Comparison of ENCODE assay signal across 9 cellular contexts in the genomic region with DNA sequence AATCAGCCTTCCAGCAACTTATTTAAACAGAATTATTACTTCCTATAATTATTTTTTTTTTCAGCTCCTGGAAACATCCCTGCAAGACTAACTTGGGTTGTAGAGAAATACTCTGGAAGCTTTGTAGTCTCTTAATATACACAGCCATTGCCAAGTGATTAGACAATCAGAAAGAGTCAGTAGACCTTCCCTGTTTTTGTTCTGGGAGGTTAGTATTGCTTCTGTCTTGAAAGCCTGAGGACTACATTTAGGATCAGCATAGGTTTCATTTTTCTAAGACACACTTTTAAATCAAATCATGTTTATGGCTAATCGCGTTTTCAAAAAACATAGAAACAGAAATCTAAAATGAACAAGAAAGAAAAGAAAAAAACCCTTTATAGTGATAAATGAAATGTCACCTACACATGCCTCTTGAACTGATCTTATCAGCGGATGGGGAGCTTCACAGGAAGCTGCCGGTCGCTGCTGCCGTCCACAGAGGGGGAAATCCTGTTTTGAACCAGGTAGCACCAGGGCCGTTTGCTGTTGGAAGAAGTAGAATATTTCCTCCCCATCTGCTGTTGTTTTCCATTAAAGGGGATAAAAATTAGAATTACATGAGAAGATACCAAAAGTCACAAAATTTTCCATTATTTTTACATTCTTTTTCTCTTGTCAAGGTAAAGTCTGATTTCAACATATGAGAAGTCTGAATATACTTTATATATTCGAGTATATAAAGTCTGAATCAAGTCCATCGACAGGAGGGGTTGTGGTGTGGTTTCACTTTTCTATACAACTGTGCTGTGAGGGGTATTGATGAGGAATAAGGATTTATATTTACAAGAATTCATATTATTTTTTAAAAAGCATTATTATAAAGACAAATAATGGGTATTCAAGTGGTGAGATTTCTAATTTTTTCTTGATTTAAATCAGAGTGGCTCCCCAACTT.
DNase-seq lines count a peak whose midpoint lies in the region; ATAC-seq and TF ChIP-seq lines count a peak whose summit lies in the region.
"Had no signal": no experiment of that assay in that cellular context is flagged by ENCODE, and none has a peak within 500 bp of the region (broad histone marks: within the 10 kb centered on the region; RNA-seq: fewer than 3 reads in every experiment).

No MANE protein-coding gene starts in this region.

- no peaks in the 10 kb centered on the region for H3K79me1 ChIP-seq in H9 (ENCODE audit: insufficient read depth, low read depth, low read length, poor library complexity, severe bottlenecking)

- no peak overlapping the region for H2AFZ ChIP-seq in H9 (ENCODE audit: low read length)

- H3K9me3 ChIP-seq in effector memory CD4-positive, alpha-beta T cell (ENCODE audit: control insufficient read depth, low read length) = no peaks in the 10 kb centered on the region
- no peaks in the 10 kb centered on the region for H3K9me3 ChIP-seq in H9 (ENCODE audit: control insufficient read depth, low read depth, low read length)

- H3T11ph ChIP-seq in H9 (ENCODE audit: low read length) = no peak overlapping the region

- no peaks in the 10 kb centered on the region for H3K27me3 ChIP-seq in effector memory CD4-positive, alpha-beta T cell (replicated peaks; ENCODE audit: control insufficient read depth, insufficient read depth, low read length, poor library complexity, severe bottlenecking)
- no peaks in the 10 kb centered on the region; the same call in 1 of the 2 replicates for H3K27me3 ChIP-seq in H9 (ENCODE audit: insufficient read depth, low read length)

- no peak overlapping the region for H2BK15ac ChIP-seq in H9 (ENCODE audit: low read depth, low read length)

- no peak overlapping the region for H3K4me3 ChIP-seq in NB4 (ENCODE audit: low read depth, low read length)
- peak overlapping the region; percentile 15 for H3K4me3 ChIP-seq in effector memory CD4-positive, alpha-beta T cell (ENCODE audit: insufficient read depth, low read depth, low read length, poor library complexity, severe bottlenecking)

- TF ChIP-seq CTCF in NB4 (IDR thresholded peaks at IDR 0.05; ENCODE audit: low read depth, low read length) (no peak), H9 (conservative IDR thresholded peaks at IDR 0.05) (no peak)

- no peak overlapping the region for H2BK20ac ChIP-seq in H9 (ENCODE audit: low read depth, low read length, poor library complexity, severe bottlenecking)

- H3K27me3 Mint-ChIP-seq in H9 (ENCODE audit: low read depth) = peaks cover 2% of the 10 kb centered on the region

- peaks cover 14 to 22% of the 10 kb centered on the region in 2 experiments for H3K4me1 Mint-ChIP-seq in H9

- H2BK120ac ChIP-seq in H9 (ENCODE audit: low read depth, low read length, poor library complexity, severe bottlenecking) = no peak overlapping the region

- H2AK5ac ChIP-seq in H9 (ENCODE audit: insufficient read length, low read length) = no peak overlapping the region

- no peak overlapping the region for H3K9ac ChIP-seq in H9 (ENCODE audit: extremely low read depth, insufficient read length, low read length)

- no peak overlapping the region for H3K56ac ChIP-seq in H9 (ENCODE audit: insufficient read length, low read depth, low read length)

- no peaks in the 10 kb centered on the region for H3K36me3 ChIP-seq in effector memory CD4-positive, alpha-beta T cell (ENCODE audit: control insufficient read depth, insufficient read depth, low read length)

- no peak for TF ChIP-seq POLR2A in NB4 (IDR thresholded peaks at IDR 0.05; ENCODE audit: extremely low read depth, insufficient read length)

- no peak overlapping the region for H3K27ac Mint-ChIP-seq in H9

- peaks cover 19% of the 10 kb centered on the region for H3K4me1 ChIP-seq in effector memory CD4-positive, alpha-beta T cell (ENCODE audit: control insufficient read depth, insufficient read depth, low read length, poor library complexity, severe bottlenecking)
- peaks cover 2% of the 10 kb centered on the region; the same call in 1 of the 2 replicates for H3K4me1 ChIP-seq in H9 (ENCODE audit: insufficient read depth, low read length)

- no peak overlapping the region for H3K4me2 ChIP-seq in H9 (ENCODE audit: insufficient read depth, insufficient read length, low read length)

- no peak overlapping the region for H2BK12ac ChIP-seq in H9 (ENCODE audit: insufficient read length, low read depth, low read length)

- ATAC-seq in GM19328 (IDR thresholded peaks at IDR 0.05; ENCODE audit: unreplicated experiment) = no peak

- no peak overlapping the region for H3K18ac ChIP-seq in H9 (ENCODE audit: insufficient read length, low read depth, low read length)

- no peak overlapping the region for H3K4me3 Mint-ChIP-seq in H9

- H3K79me2 ChIP-seq in H9 (ENCODE audit: insufficient read depth, low read length) = no peaks in the 10 kb centered on the region

- H4K8ac ChIP-seq in H9 (replicated peaks; ENCODE audit: insufficient read length, low read depth, low read length) = no peak overlapping the region

- no peak overlapping the region for H3K4ac ChIP-seq in H9 (ENCODE audit: low read depth, low read length)

- peak; percentile 14 for DNase-seq in NB4 (ENCODE audit: low read depth)
- peak; percentile 43 to 50 for DNase-seq in activated CD4-positive, alpha-beta T cell treated with anti-CD3 and anti-CD28 coated beads, Interleukin-2, amount 50 U/mL, for 4 hours
- peak; percentile 52 to 58 (median 58) for DNase-seq in effector memory CD4-positive, alpha-beta T cell
- peak; percentile 19 for DNase-seq in stimulated activated CD8-positive, alpha-beta memory T cell treated with anti-CD3 and anti-CD28 coated beads, Interleukin-12 subunit alpha, Interleukin-12 subunit beta, amount 100 ng/mL, for 24 hours (ENCODE audit: extremely low read depth)
- DNase-seq in SKM-1 treated with dmso at 0.1 percent for 144 hours (lab: John Stamatoyannopoulos, UW; ENCODE audit: unreplicated experiment) = no peak
- no peak for DNase-seq in H9
- no peak for DNase-seq in COLO829 (ENCODE audit: low spot score)
- DNase-seq: foreskin melanocyte had no signal

- H4K20me1 ChIP-seq in H9 (ENCODE audit: control insufficient read depth, insufficient read depth, insufficient read length) = no peaks in the 10 kb centered on the region

- no peak overlapping the region for H3K14ac ChIP-seq in H9 (ENCODE audit: insufficient read depth, low read length)

- no peak overlapping the region for H4K91ac ChIP-seq in H9 (ENCODE audit: insufficient read length, low read depth, low read length)

- WGBS in H9 (ENCODE audit: extremely low coverage, insufficient read length, low lambda C conversion rate) = no CpG with 5 or more reads among the region's 9 CpGs

- H3K9me3 Mint-ChIP-seq in H9 = peaks cover 0 to 2% of the 10 kb centered on the region in 2 experiments; a peak in 2 of 5 replicates

- H4K5ac ChIP-seq in H9 (ENCODE audit: insufficient read length, low read depth, low read length) = no peak overlapping the region

- peak overlapping the region; percentile 58 for H3K27ac ChIP-seq in effector memory CD4-positive, alpha-beta T cell (ENCODE audit: insufficient read depth, low read length, poor library complexity, severe bottlenecking)
- H3K27ac ChIP-seq in H9 (ENCODE audit: insufficient read length, low read depth, low read length) = no peak overlapping the region

- no peaks in the 10 kb centered on the region for H3K23me2 ChIP-seq in H9 (ENCODE audit: insufficient read length, low read depth, low read length, poor library complexity, severe bottlenecking)

- H3K23ac ChIP-seq in H9 (ENCODE audit: insufficient read length, low read depth, low read length) = no peak overlapping the region

- H3K36me3 Mint-ChIP-seq in H9 (ENCODE audit: insufficient read depth in 1 of 3, low read depth in 3 of 3) = peaks cover 2 to 5% (median 4%) of the 10 kb centered on the region in 3 experiments; a peak in 4 of 7 replicates

- no peak overlapping the region for H2BK5ac ChIP-seq in H9 (ENCODE audit: insufficient read length, low read length)

Comparison
In these comparisons a context has a peak if more than half of its experiments do, and no peak if none do; other contexts are left out.
1. DNase-seq: peak in NB4 (single experiment), activated CD4-positive, alpha-beta T cell treated with anti-CD3 and anti-CD28 coated beads, Interleukin-2, amount 50 U/mL, for 4 hours (2 of 2), effector memory CD4-positive, alpha-beta T cell (3 of 3) and stimulated activated CD8-positive, alpha-beta memory T cell treated with anti-CD3 and anti-CD28 coated beads, Interleukin-12 subunit alpha, Interleukin-12 subunit beta, amount 100 ng/mL, for 24 hours (single experiment); none in SKM-1 treated with dmso at 0.1 percent for 144 hours (single experiment), H9 (single experiment) and COLO829 (single experiment).